Comparison of ENCODE assay signal across 8 cellular contexts in the genomic region with DNA sequence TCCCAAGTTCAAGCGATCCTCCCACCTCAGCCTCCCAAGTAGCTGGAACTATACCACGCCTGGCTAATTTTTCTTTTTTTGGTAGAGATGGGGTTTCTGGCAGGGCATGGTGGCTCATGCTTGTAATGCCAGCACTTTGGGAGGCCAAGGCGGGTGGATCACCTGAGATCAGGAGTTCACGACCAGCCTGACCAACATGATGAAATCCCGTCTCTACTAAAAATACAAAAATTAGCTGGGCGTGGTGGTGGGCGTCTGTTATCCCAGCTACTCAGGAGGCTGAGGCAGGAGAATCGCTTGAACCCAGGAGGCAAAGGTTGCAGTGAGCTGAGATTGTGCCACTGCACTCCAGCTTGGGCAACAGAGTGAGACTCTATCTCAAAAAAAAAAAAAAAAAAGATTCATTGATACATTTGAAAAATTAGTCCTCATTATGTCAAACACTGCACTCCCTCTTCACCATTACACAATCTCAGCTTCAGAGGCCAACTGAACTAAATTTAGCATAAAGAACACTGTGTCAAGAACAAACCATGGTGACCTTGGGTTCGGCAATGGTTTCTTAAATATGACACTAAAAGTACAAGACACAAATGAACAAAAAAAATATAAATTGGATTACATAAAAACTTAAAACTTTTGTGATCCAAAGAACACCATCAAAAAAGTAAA. TPM values are rescaled to one million over a fixed set of nuclear protein-coding genes. Genes with fewer than 3 reads are reported as not detected.
DNase-seq lines count a peak whose midpoint lies in the region; ATAC-seq and TF ChIP-seq lines count a peak whose summit lies in the region.
"Not testable (repeated sequence)": the region's sequence is repeated elsewhere in the genome, so short reads cannot be mapped to it uniquely, and the experiment has no call there.

No MANE protein-coding gene starts in this region.

- H3K9me3 Mint-ChIP-seq in CD8-positive, alpha-beta memory T cell; T-helper 1 cell treated with Interleukin-12 subunit alpha and Interleukin-12 subunit beta and Interleukin-4 antibody, amounts not matched to agents 30 μg/mL and 1 μg/mL, for 36 hours; activated naive CD4-positive, alpha-beta T cell treated with anti-CD3 and anti-CD28 coated beads, Interleukin-2, amount 50 U/mL, for 24 hours; dendritic cell treated with granulocyte-macrophage colony-stimulating factor and Interleukin-4, amounts not matched to agents 40 ng/mL and 50 ng/mL, for 4 days: not testable (repeated sequence)

- TF ChIP-seq CTCF in spleen (IDR thresholded peaks at IDR 0.05 in 8 of 11, conservative IDR thresholded peaks at IDR 0.05 in 3 of 11); uterus (IDR thresholded peaks at IDR 0.05): not testable (repeated sequence)

- intact Hi-C loops in dendritic cell treated with granulocyte-macrophage colony-stimulating factor and Interleukin-4, amounts not matched to agents 40 ng/mL and 50 ng/mL, for 4 days (cut with micrococcal nuclease) = loop anchor here (10.0 kb wide), 1 partner anchor 148 kb away; no protein-coding TSS in a partner anchor
- intact Hi-C loops in left ventricle myocardium superior (cut with micrococcal nuclease); spleen (cut with DNase I; ENCODE audit: low total_unique reads); uterus (cut with DNase I; ENCODE audit: low total_unique reads): not testable (repeated sequence)

- H3K27ac Mint-ChIP-seq in CD8-positive, alpha-beta memory T cell = peak overlapping the region; percentile 70 to 91 (median 78)
- H3K27ac Mint-ChIP-seq in T-helper 1 cell treated with Interleukin-12 subunit alpha and Interleukin-12 subunit beta and Interleukin-4 antibody, amounts not matched to agents 30 μg/mL and 1 μg/mL, for 36 hours = peak overlapping the region; percentile 5
- H3K27ac Mint-ChIP-seq in activated naive CD4-positive, alpha-beta T cell treated with anti-CD3 and anti-CD28 coated beads, Interleukin-2, amount 50 U/mL, for 24 hours = peak overlapping the region; percentile 51
- H3K27ac Mint-ChIP-seq in dendritic cell treated with granulocyte-macrophage colony-stimulating factor and Interleukin-4, amounts not matched to agents 40 ng/mL and 50 ng/mL, for 4 days = peak overlapping the region; percentile 64

- H3K4me3 Mint-ChIP-seq in CD8-positive, alpha-beta memory T cell = peak overlapping the region in 4 of 7 donors; percentile 23 to 65 (median 44)
- not testable (repeated sequence) for H3K4me3 Mint-ChIP-seq in T-helper 1 cell treated with Interleukin-12 subunit alpha and Interleukin-12 subunit beta and Interleukin-4 antibody, amounts not matched to agents 30 μg/mL and 1 μg/mL, for 36 hours; dendritic cell treated with granulocyte-macrophage colony-stimulating factor and Interleukin-4, amounts not matched to agents 40 ng/mL and 50 ng/mL, for 4 days
- H3K4me3 Mint-ChIP-seq in activated naive CD4-positive, alpha-beta T cell treated with anti-CD3 and anti-CD28 coated beads, Interleukin-2, amount 50 U/mL, for 24 hours = peak overlapping the region; percentile 37

- H3K4me1 ChIP-seq in CD8-positive, alpha-beta memory T cell (ENCODE audit: insufficient read depth, low read length) = peaks cover 72% of the 10 kb centered on the region
- H3K4me1 ChIP-seq in muscle layer of duodenum (ENCODE audit: control insufficient read depth in 1 of 2, insufficient read depth in 2 of 2, low read length in 2 of 2) = peaks cover 14 to 34% of the 10 kb centered on the region in 2 donors
- H3K4me1 ChIP-seq in spleen = peaks cover 13 to 96% (median 63%) of the 10 kb centered on the region in 6 donors
- not testable (repeated sequence) for H3K4me1 ChIP-seq in uterus

- H3K27me3 ChIP-seq in CD8-positive, alpha-beta memory T cell (ENCODE audit: insufficient read depth, low read length, poor library complexity, severe bottlenecking); muscle layer of duodenum (ENCODE audit: low read depth, low read length); spleen (replicated peaks in 1 of 7); uterus: not testable (repeated sequence)

- H3K36me3 ChIP-seq in CD8-positive, alpha-beta memory T cell (ENCODE audit: insufficient read depth, low read length) = peaks cover 53% of the 10 kb centered on the region
- peaks cover 10 to 24% of the 10 kb centered on the region in 2 donors for H3K36me3 ChIP-seq in muscle layer of duodenum (ENCODE audit: control insufficient read depth in 1 of 2, insufficient read depth in 2 of 2, low read length in 2 of 2)
- H3K36me3 ChIP-seq in spleen = peaks cover 0 to 100% (median 47%) of the 10 kb centered on the region in 6 donors
- H3K36me3 ChIP-seq in uterus = not testable (repeated sequence)

- H3K9me3 ChIP-seq in CD8-positive, alpha-beta memory T cell (ENCODE audit: low read length); muscle layer of duodenum (ENCODE audit: control insufficient read depth in 1 of 2, low read length in 2 of 2); spleen; uterus: not testable (repeated sequence)

- 76 to 90% (median 85%) methylated on average over 9 of the region's 9 CpGs for WGBS in spleen, 5 donors

- H3K27me3 Mint-ChIP-seq in CD8-positive, alpha-beta memory T cell; T-helper 1 cell treated with Interleukin-12 subunit alpha and Interleukin-12 subunit beta and Interleukin-4 antibody, amounts not matched to agents 30 μg/mL and 1 μg/mL, for 36 hours (ENCODE audit: low read depth); activated naive CD4-positive, alpha-beta T cell treated with anti-CD3 and anti-CD28 coated beads, Interleukin-2, amount 50 U/mL, for 24 hours; dendritic cell treated with granulocyte-macrophage colony-stimulating factor and Interleukin-4, amounts not matched to agents 40 ng/mL and 50 ng/mL, for 4 days: not testable (repeated sequence)

- H3K4me3 ChIP-seq in CD8-positive, alpha-beta memory T cell (ENCODE audit: low read length); muscle layer of duodenum (ENCODE audit: low read depth in 1 of 2, low read length in 2 of 2); spleen; uterus: not testable (repeated sequence)

- peaks cover 3 to 71% (median 34%) of the 10 kb centered on the region in 3 donors for H3K36me3 Mint-ChIP-seq in CD8-positive, alpha-beta memory T cell
- H3K36me3 Mint-ChIP-seq in T-helper 1 cell treated with Interleukin-12 subunit alpha and Interleukin-12 subunit beta and Interleukin-4 antibody, amounts not matched to agents 30 μg/mL and 1 μg/mL, for 36 hours (ENCODE audit: low read depth) = peaks cover 48% of the 10 kb centered on the region
- peaks cover 22% of the 10 kb centered on the region for H3K36me3 Mint-ChIP-seq in activated naive CD4-positive, alpha-beta T cell treated with anti-CD3 and anti-CD28 coated beads, Interleukin-2, amount 50 U/mL, for 24 hours
- H3K36me3 Mint-ChIP-seq in dendritic cell treated with granulocyte-macrophage colony-stimulating factor and Interleukin-4, amounts not matched to agents 40 ng/mL and 50 ng/mL, for 4 days (ENCODE audit: low read depth) = peaks cover 99% of the 10 kb centered on the region

- CTCF ChIA-PET in CD8-positive, alpha-beta memory T cell (lab: Charles Lee) = interaction anchor here (0.8 to 1.0 kb wide), 3 partner anchors 15 to 79 kb away, joined by 3 read pairs; no protein-coding TSS in a partner anchor

- peak; percentile 78 for ATAC-seq in left ventricle myocardium superior

- POLR2A ChIA-PET in CD8-positive, alpha-beta memory T cell (lab: Charles Lee) = interaction anchor here (0.7 kb wide), 1 partner anchor 17 kb away, joined by 3 read pairs; no protein-coding TSS in a partner anchor

- not testable (repeated sequence) for TF ChIP-seq POLR2A in spleen (IDR thresholded peaks at IDR 0.05); uterus (IDR thresholded peaks at IDR 0.05)

- not testable (repeated sequence) for H3K27ac ChIP-seq in CD8-positive, alpha-beta memory T cell (ENCODE audit: low read depth, low read length)
- H3K27ac ChIP-seq in muscle layer of duodenum (ENCODE audit: low read length) = peak overlapping the region; percentile 60
- peak overlapping the region in 5 of 8 donors; percentile 21 to 98 (median 49) for H3K27ac ChIP-seq in spleen
- peak overlapping the region; percentile 50 to 67 for H3K27ac ChIP-seq in uterus

- peaks cover 55 to 68% (median 66%) of the 10 kb centered on the region in 3 donors for H3K4me1 Mint-ChIP-seq in CD8-positive, alpha-beta memory T cell
- H3K4me1 Mint-ChIP-seq in T-helper 1 cell treated with Interleukin-12 subunit alpha and Interleukin-12 subunit beta and Interleukin-4 antibody, amounts not matched to agents 30 μg/mL and 1 μg/mL, for 36 hours (ENCODE audit: low read depth) = peaks cover 39% of the 10 kb centered on the region
- H3K4me1 Mint-ChIP-seq in activated naive CD4-positive, alpha-beta T cell treated with anti-CD3 and anti-CD28 coated beads, Interleukin-2, amount 50 U/mL, for 24 hours = peaks cover 64% of the 10 kb centered on the region
- H3K4me1 Mint-ChIP-seq in dendritic cell treated with granulocyte-macrophage colony-stimulating factor and Interleukin-4, amounts not matched to agents 40 ng/mL and 50 ng/mL, for 4 days (ENCODE audit: low read depth) = peaks cover 64% of the 10 kb centered on the region

- not testable (repeated sequence) for DNase-seq in CD8-positive, alpha-beta memory T cell; left ventricle myocardium superior
- DNase-seq in spleen = peak; percentile 23
- peak in 1 of 2 donors; percentile 14 for DNase-seq in uterus

RNA-seq across cellular contexts. Expression of gene SAMHD1, which starts 14.6 kb away (rescaled TPM):
- 10 to 100 TPM; 53.6 to 55.7 TPM for total RNA-seq in CD8-positive, alpha-beta memory T cell
- polyA plus RNA-seq in CD8-positive, alpha-beta memory T cell = 252 TPM
- 42.5 TPM for total RNA-seq in left ventricle myocardium superior
- total RNA-seq in spleen = 100 to 1,000 TPM; 173 to 238 (median 219) TPM
- 10 to 100 TPM; 52.3 to 88.7 (median 57.2) TPM for polyA plus RNA-seq in spleen
- total RNA-seq in uterus = 100 to 1,000 TPM in 3 of 4 donors, 10 to 100 TPM in 1; 76.8 to 172 (median 104) TPM

Comparison
In these comparisons a context has a peak if more than half of its experiments do, and no peak if none do; other contexts are left out.
1. H3K27ac Mint-ChIP-seq: peak in every context shown above with its lines; median percentile 78 in CD8-positive, alpha-beta memory T cell; 64 in dendritic cell treated with granulocyte-macrophage colony-stimulating factor and Interleukin-4, amounts not matched to agents 40 ng/mL and 50 ng/mL, for 4 days; 51 in activated naive CD4-positive, alpha-beta T cell treated with anti-CD3 and anti-CD28 coated beads, Interleukin-2, amount 50 U/mL, for 24 hours; 5 in T-helper 1 cell treated with Interleukin-12 subunit alpha and Interleukin-12 subunit beta and Interleukin-4 antibody, amounts not matched to agents 30 μg/mL and 1 μg/mL, for 36 hours.